8 cellular contexts compared by ENCODE assay signal in the genomic region with DNA sequence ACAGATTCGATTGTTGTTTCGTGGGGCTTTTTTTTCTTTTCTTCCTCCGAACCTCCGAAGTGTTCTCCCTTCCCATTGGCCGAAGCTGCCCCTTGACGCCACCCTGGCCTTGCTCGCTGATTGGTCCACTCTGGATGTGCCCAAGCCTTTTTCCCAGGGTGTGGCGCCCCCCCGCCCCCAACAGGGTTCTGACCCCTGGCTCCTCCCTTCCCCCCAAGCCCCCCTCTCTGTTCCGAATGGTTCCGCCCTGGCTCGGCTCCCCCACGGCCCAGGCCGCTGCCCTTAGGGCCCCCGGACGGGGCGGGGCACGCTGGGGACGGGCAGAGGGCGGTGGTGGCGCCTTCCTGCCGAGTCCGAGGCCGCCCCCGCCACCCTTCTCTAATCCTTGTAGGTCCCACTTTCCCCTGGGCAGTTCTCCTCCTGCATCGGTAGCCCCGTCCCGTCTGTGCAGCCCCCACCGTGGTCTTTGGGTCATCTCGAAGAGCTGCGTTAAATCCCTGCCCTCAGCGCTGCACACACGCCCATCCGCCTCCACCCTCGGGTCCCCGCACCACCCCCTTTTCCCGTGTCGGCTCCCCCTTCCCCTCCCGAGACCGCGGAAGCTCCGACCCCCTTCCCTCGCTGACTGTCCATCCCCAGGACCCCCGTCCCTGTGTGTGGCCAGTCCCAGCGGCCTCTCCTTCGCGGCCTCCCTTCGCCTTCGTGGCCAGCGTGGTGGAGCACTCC. TPM values are rescaled to one million over a fixed set of nuclear protein-coding genes. Genes with fewer than 3 reads are reported as not detected.
DNase-seq lines count a peak whose midpoint lies in the region; ATAC-seq, FAIRE-seq and TF ChIP-seq lines count a peak whose summit lies in the region.

No MANE protein-coding gene starts in this region.

- H3K9ac ChIP-seq in neural progenitor cell = no peak overlapping the region

- H3K27me3 ChIP-seq in Panc1 (ENCODE audit: control insufficient read depth, insufficient read depth, low read length) = no peaks in the 10 kb centered on the region
- peaks cover 40% of the 10 kb centered on the region for H3K27me3 ChIP-seq in neural progenitor cell
- H3K27me3 ChIP-seq in testis = no peaks in the 10 kb centered on the region

- H3K79me2 ChIP-seq in neural progenitor cell (ENCODE audit: low read depth) = no peaks in the 10 kb centered on the region

- BruUV-seq in Panc1 (replicated peaks; lab: Mats Ljungman, UMichigan) = no TSS peak

- H3K27ac ChIP-seq in Panc1 (ENCODE audit: low read length) = peak overlapping the region; percentile 81
- H3K27ac ChIP-seq in neural progenitor cell = peak overlapping the region; percentile 33
- peak overlapping the region; percentile 72 to 85 for H3K27ac ChIP-seq in testis

- no peak for TF ChIP-seq POLR2A in testis (IDR thresholded peaks at IDR 0.05)

- H3F3A ChIP-seq in neural progenitor cell (ENCODE audit: low read depth) = peaks cover 27% of the 10 kb centered on the region

- peak overlapping the region; percentile 74 for H3K4me2 ChIP-seq in neural progenitor cell

- no peaks in the 10 kb centered on the region for H4K20me1 ChIP-seq in neural progenitor cell (ENCODE audit: low read depth)

- H3K4me3 ChIP-seq in Panc1 (ENCODE audit: low read depth in 2 of 2, low read length in 2 of 2) (peak overlapping the region; percentile 55 to 96), neural progenitor cell (peak overlapping the region; percentile 52), testis (peak overlapping the region; percentile 53 to 62)

- POLR2A ChIA-PET in Panc1 (lab: Charles Lee) = interaction anchor here (0.6 kb wide), 2 partner anchors 50 to 60 kb away, joined by 3 to 9 read pairs; no protein-coding TSS in a partner anchor

- H3K36me3 ChIP-seq in Panc1 (ENCODE audit: control insufficient read depth, insufficient read depth, low read length) = peaks cover 5% of the 10 kb centered on the region
- H3K36me3 ChIP-seq in neural progenitor cell = peaks cover under 1% of the 10 kb centered on the region
- H3K36me3 ChIP-seq in testis (ENCODE audit: low read depth, missing control alignments) = no peaks in the 10 kb centered on the region

- peaks cover 5% of the 10 kb centered on the region for H3K4me1 Mint-ChIP-seq in activated naive CD4-positive, alpha-beta T cell treated with anti-CD3 and anti-CD28 coated beads for 36 hours (ENCODE audit: low read depth)
- H3K4me1 Mint-ChIP-seq in neural progenitor cell = peaks cover 16% of the 10 kb centered on the region

- DNase-seq in D721Med (ENCODE audit: insufficient read length, low spot score) = peak; percentile 45
- DNase-seq in HS-5 (ENCODE audit: low read depth) = peak; percentile 53
- peak; percentile 81 for DNase-seq in Panc1 (ENCODE audit: low read depth, low spot score)
- DNase-seq in activated naive CD4-positive, alpha-beta T cell treated with anti-CD3 and anti-CD28 coated beads for 36 hours = peak; percentile 43
- DNase-seq in frontal cortex (ENCODE audit: low spot score in 2 of 2) = peak; percentile 80 to 83
- peak; percentile 93 for DNase-seq in neural progenitor cell (ENCODE audit: low spot score)
- DNase-seq in testis = peak; percentile 93

- H3K36me3 Mint-ChIP-seq in activated naive CD4-positive, alpha-beta T cell treated with anti-CD3 and anti-CD28 coated beads for 36 hours (ENCODE audit: low read depth) = peaks cover under 1% of the 10 kb centered on the region
- H3K36me3 Mint-ChIP-seq in neural progenitor cell = peaks cover 10% of the 10 kb centered on the region

- H3K9me3 ChIP-seq in Panc1 (ENCODE audit: control insufficient read depth, insufficient read depth, low read depth, low read length) (no peaks in the 10 kb centered on the region), neural progenitor cell (ENCODE audit: low read depth) (no peaks in the 10 kb centered on the region), testis (no peaks in the 10 kb centered on the region)

- WGBS in testis, 2 donors = 1% methylated on average over 20 to 27 of the region's 50 CpGs

- peak overlapping the region; percentile 65 for H3K4me3 Mint-ChIP-seq in activated naive CD4-positive, alpha-beta T cell treated with anti-CD3 and anti-CD28 coated beads for 36 hours
- H3K4me3 Mint-ChIP-seq in neural progenitor cell = peak overlapping the region; percentile 95

- peaks cover 4% of the 10 kb centered on the region for H3K27me3 Mint-ChIP-seq in activated naive CD4-positive, alpha-beta T cell treated with anti-CD3 and anti-CD28 coated beads for 36 hours (ENCODE audit: low read depth)
- peaks cover 27% of the 10 kb centered on the region for H3K27me3 Mint-ChIP-seq in neural progenitor cell (ENCODE audit: insufficient read depth, low read depth)

- CTCF ChIA-PET in Panc1 (lab: Charles Lee) = no interaction called here
- CTCF ChIA-PET in activated naive CD4-positive, alpha-beta T cell treated with anti-CD3 and anti-CD28 coated beads for 36 hours (lab: Charles Lee) = interaction anchor here (0.6 to 0.8 kb wide), 3 partner anchors 82 to 264 kb away, joined by 3 to 4 read pairs (median 3); no protein-coding TSS in a partner anchor

- intact Hi-C loops in Panc1 (cut with micrococcal nuclease; ENCODE audit: unreplicated experiment) = loop anchor here (5.0 kb wide), 1 partner anchor 51 kb away; a partner anchor contains a TSS
- intact Hi-C loops in activated naive CD4-positive, alpha-beta T cell treated with anti-CD3 and anti-CD28 coated beads for 36 hours (cut with micrococcal nuclease) = loop anchor here (1.0 to 2.0 kb wide), 3 partner anchors 21 to 93 kb away; a partner anchor contains a TSS
- intact Hi-C loops in testis (cut with DNase I; ENCODE audit: low total_unique reads) = no loop called here

- no peak for FAIRE-seq in D721Med (lab: Jason Lieb, UNC)
- no peak for FAIRE-seq in frontal cortex (lab: Jason Lieb, UNC)

- in situ Hi-C loops in Panc1 (cut with HindIII; ENCODE audit: low pct_unique_long_range_greater_than_20kb, low sequenced_read_pairs) = no loop called here

- ATAC-seq in GM21367 (IDR thresholded peaks at IDR 0.05; ENCODE audit: unreplicated experiment) (peak; percentile 72), Panc1 (peak; percentile 89)

- TF ChIP-seq CTCF in D721Med (IDR thresholded peaks at IDR 0.05; ENCODE audit: insufficient read depth, missing control alignments) (no peak), Panc1 (IDR thresholded peaks at IDR 0.05) (no peak), neural progenitor cell (IDR thresholded peaks at IDR 0.05) (no peak), testis (IDR thresholded peaks at IDR 0.05) (no peak)

- peak overlapping the region; percentile 89 for H2AFZ ChIP-seq in neural progenitor cell (replicated peaks)

- H3K9me3 Mint-ChIP-seq in activated naive CD4-positive, alpha-beta T cell treated with anti-CD3 and anti-CD28 coated beads for 36 hours = no peaks in the 10 kb centered on the region
- peaks cover 3% of the 10 kb centered on the region for H3K9me3 Mint-ChIP-seq in neural progenitor cell

- no peak overlapping the region for H3K27ac Mint-ChIP-seq in activated naive CD4-positive, alpha-beta T cell treated with anti-CD3 and anti-CD28 coated beads for 36 hours
- H3K27ac Mint-ChIP-seq in neural progenitor cell = peak overlapping the region; percentile 97

- peaks cover 8% of the 10 kb centered on the region; the same call in 1 of the 2 replicates for H3K4me1 ChIP-seq in Panc1 (ENCODE audit: control insufficient read depth, insufficient read depth, low read length)
- H3K4me1 ChIP-seq in neural progenitor cell = peaks cover 8% of the 10 kb centered on the region
- H3K4me1 ChIP-seq in testis = no peaks in the 10 kb centered on the region

RNA-seq across cellular contexts. Expression of a gene that starts 25.6 kb away (rescaled TPM):
- 64.2 TPM for total RNA-seq in Panc1 (2021; ENCODE audit: unreplicated experiment)
- polyA plus RNA-seq in Panc1 (2012; ENCODE audit: insufficient read length) = 38.1 TPM
- 10 to 100 TPM; 21.5 to 22.6 TPM for total RNA-seq in activated naive CD4-positive, alpha-beta T cell treated with anti-CD3 and anti-CD28 coated beads for 36 hours
- 11.0 TPM for total RNA-seq in frontal cortex
- 8.3 and 10.9 TPM in 2 replicates for total RNA-seq in neural progenitor cell (ENCODE audit: low replicate concordance)
- total RNA-seq in testis = 1 to 10 TPM; 4.5 to 4.8 TPM
- 4.6 TPM for polyA plus RNA-seq in testis (ENCODE audit: insufficient read depth, low read depth, low replicate concordance)

RNA-seq across cellular contexts. Expression of a gene that starts 50.9 kb away (rescaled TPM):
- total RNA-seq in Panc1 (2021; ENCODE audit: unreplicated experiment) = 67.4 TPM
- polyA plus RNA-seq in Panc1 (2012; ENCODE audit: insufficient read length) = 60.7 TPM
- 1 to 10 TPM; 3.6 to 4.1 TPM for total RNA-seq in activated naive CD4-positive, alpha-beta T cell treated with anti-CD3 and anti-CD28 coated beads for 36 hours
- 2.0 TPM for total RNA-seq in frontal cortex
- total RNA-seq in neural progenitor cell (ENCODE audit: low replicate concordance) = 5.1 and 6.5 TPM in 2 replicates
- total RNA-seq in testis = 10 to 100 TPM; 32.3 to 33.1 TPM
- 27.7 TPM for polyA plus RNA-seq in testis (ENCODE audit: insufficient read depth, low read depth, low replicate concordance)

Comparison
In these comparisons a context has a peak if more than half of its experiments do, and no peak if none do; other contexts are left out.
1. Peak in every context shown above with its lines: DNase-seq, ATAC-seq, H3K4me3 ChIP-seq and H3K27ac ChIP-seq.
2. DNase-seq: peak in every context shown above with its lines; median percentile 93 in neural progenitor cell; 93 in testis; 82 in frontal cortex; 81 in Panc1; 53 in HS-5; 45 in D721Med; 43 in activated naive CD4-positive, alpha-beta T cell treated with anti-CD3 and anti-CD28 coated beads for 36 hours.